17 cellular contexts compared by ENCODE assay signal in genomic region chr2:172120118-172120517, GRCh38. TPM values are rescaled to one million over a fixed set of nuclear protein-coding genes. Genes with fewer than 3 reads are reported as not detected.
DNase-seq lines count a peak whose midpoint lies in the region; ATAC-seq and TF ChIP-seq lines count a peak whose summit lies in the region.
"Had no signal": no experiment of that assay in that cellular context is flagged by ENCODE, and none has a peak within 500 bp of the region (broad histone marks: within the 10 kb centered on the region; RNA-seq: fewer than 3 reads in every experiment).

No MANE protein-coding gene starts in this region.

- H3K9me3 Mint-ChIP-seq in HFFc6 = no peaks in the 10 kb centered on the region
- H3K9me3 Mint-ChIP-seq in activated naive CD4-positive, alpha-beta T cell treated with anti-CD3 and anti-CD28 coated beads, Interleukin-2, amount 50 U/mL, for 72 hours = no peaks in the 10 kb centered on the region
- H3K9me3 Mint-ChIP-seq: IgD-negative memory B cell had no signal

- in situ Hi-C loops in GM23248 (cut with MboI) = loop anchor here (10.0 kb wide), 1 partner anchor 415 kb away; no protein-coding TSS in a partner anchor

- H3F3A ChIP-seq in GM23248 (ENCODE audit: insufficient read depth) = peaks cover 31% of the 10 kb centered on the region

- no peaks in the 10 kb centered on the region for H3K36me3 ChIP-seq in GM23248 (ENCODE audit: low read depth)
- H3K36me3 ChIP-seq: BLaER1 had no signal

- H3K4me2 ChIP-seq in GM23248 (ENCODE audit: unreplicated experiment) = peak overlapping the region; percentile 1
- H3K4me2 ChIP-seq: BLaER1 had no signal

- H3K4me1 Mint-ChIP-seq in HFFc6 (ENCODE audit: low read depth) = peaks cover 27% of the 10 kb centered on the region
- H3K4me1 Mint-ChIP-seq: CD8-positive, alpha-beta memory T cell; H9; IgD-negative memory B cell had no signal

- H3K9ac ChIP-seq in GM23248 = no peak overlapping the region
- H3K9ac ChIP-seq: BLaER1 had no signal

- H3K4me1 ChIP-seq in GM23248 (ENCODE audit: insufficient read depth) = peaks cover 35% of the 10 kb centered on the region
- H3K4me1 ChIP-seq: BLaER1 had no signal

- no peaks in the 10 kb centered on the region for H3K79me2 ChIP-seq in GM23248 (ENCODE audit: insufficient read depth)

- no peak for ATAC-seq in activated naive CD4-positive, alpha-beta T cell treated with anti-CD3 and anti-CD28 coated beads, Interleukin-2, amount 50 U/mL, for 72 hours
- ATAC-seq in GM21786 (IDR thresholded peaks at IDR 0.05; ENCODE audit: unreplicated experiment) = no peak

- H3K36me3 Mint-ChIP-seq in HFFc6 (ENCODE audit: low read depth) = no peaks in the 10 kb centered on the region
- no peaks in the 10 kb centered on the region for H3K36me3 Mint-ChIP-seq in activated naive CD4-positive, alpha-beta T cell treated with anti-CD3 and anti-CD28 coated beads, Interleukin-2, amount 50 U/mL, for 72 hours
- H3K36me3 Mint-ChIP-seq: IgD-negative memory B cell had no signal

- whole genome bisulfite sequencing in GM23248 (ENCODE audit: low coverage in 1 of 2, low lambda C conversion rate in 2 of 2, missing lambda C conversion rate in 2 of 2), 2 experiments = 31 to 36% methylated on average over 2 of the region's 2 CpGs

- no peaks in the 10 kb centered on the region for H3K9me2 ChIP-seq in GM23248 (ENCODE audit: insufficient read depth)

- H3K4me3 Mint-ChIP-seq in HFFc6 = no peak overlapping the region
- H3K4me3 Mint-ChIP-seq: CD8-positive, alpha-beta memory T cell; H9; IgD-negative memory B cell had no signal

- H3K27ac Mint-ChIP-seq in HFFc6 = peak overlapping the region; percentile 22; the same call in 1 of the 2 replicates
- H3K27ac Mint-ChIP-seq in activated naive CD4-positive, alpha-beta T cell treated with anti-CD3 and anti-CD28 coated beads, Interleukin-2, amount 50 U/mL, for 72 hours = no peak overlapping the region
- H3K27ac Mint-ChIP-seq: CD8-positive, alpha-beta memory T cell; H9; IgD-negative memory B cell had no signal

- no peak for TF ChIP-seq CTCF in HFFc6 (IDR thresholded peaks at IDR 0.05)

- no peak overlapping the region for H3K4me3 ChIP-seq in GM23248
- H3K4me3 ChIP-seq: BLaER1 had no signal

- H3K27ac ChIP-seq in GM23248 (0 out of 2 replicates have a peak overlapping the region, but pooled peaks have one; percentile 83), epithelial cell of prostate (peak overlapping the region; percentile 95)
- H3K27ac ChIP-seq: BLaER1, HL-60 had no signal

- DNase-seq in GM23248 = peak; percentile 17
- no peak for DNase-seq in HFFc6
- no peak for DNase-seq in epithelial cell of prostate (ENCODE audit: low read depth, low spot score)
- DNase-seq in activated naive CD4-positive, alpha-beta T cell treated with anti-CD3 and anti-CD28 coated beads, Interleukin-2, amount 50 U/mL, for 72 hours (ENCODE audit: low spot score in 2 of 2) = no peak
- no peak for DNase-seq in activated T-cell treated with anti-CD3 and anti-CD28 coated beads, Interleukin-2, amount 50 U/mL, for 1 hour
- DNase-seq: AML-193; Caco-2; CD8-positive, alpha-beta memory T cell; DMS53; GF-D8; GOT3; H9; KG1 had no signal

- no peaks in the 10 kb centered on the region for H4K20me1 ChIP-seq in GM23248 (ENCODE audit: insufficient read depth)
- H4K20me1 ChIP-seq: BLaER1 had no signal

- H3K27me3 Mint-ChIP-seq in HFFc6 (ENCODE audit: insufficient read depth) = no peaks in the 10 kb centered on the region

- H3K9me3 ChIP-seq in GM23248 (ENCODE audit: low read depth) = no peaks in the 10 kb centered on the region
- H3K9me3 ChIP-seq: BLaER1, Caco-2 had no signal

- H3K27me3 ChIP-seq in GM23248 (replicated peaks; ENCODE audit: insufficient read depth) = no peaks in the 10 kb centered on the region
- H3K27me3 ChIP-seq: BLaER1 had no signal

- H2AFZ ChIP-seq in GM23248 = no peak overlapping the region

RNA-seq across cellular contexts. Expression of gene DLX2, which starts 17.4 kb away (rescaled TPM):
- total RNA-seq in GM23248 (2014; rRNA removed; shearing (Covaris generic)) = 2.8 and 4.7 TPM in 2 replicates
- polyA plus RNA-seq in GM23248 (2016; fragmentation: Nextera tagmentation; extraction: Ambion mirVana) = 6.0 and 6.8 TPM in 2 replicates
- total RNA-seq in HFFc6 (2021; fragmentation: NEBNext Ultra II Directional; extraction: Animal tissue kit (Norgen Biotek cat#: 25700)) = 10 to 100 TPM in 2 of 6 experiments, 1 to 10 TPM in 4; 8.8 to 12.6 (median 9.5) TPM
- not detected for total RNA-seq in activated naive CD4-positive, alpha-beta T cell treated with anti-CD3 and anti-CD28 coated beads, Interleukin-2, amount 50 U/mL, for 72 hours
- total RNA-seq: H9 had no signal
- polyA plus RNA-seq: CD8-positive, alpha-beta memory T cell; IgD-negative memory B cell had no signal

RNA-seq across cellular contexts. Expression of gene DLX1, which starts 34.8 kb away (rescaled TPM):
- 3.3 and 3.8 TPM in 2 replicates for total RNA-seq in GM23248 (2014; rRNA removed; shearing (Covaris generic))
- 7.9 and 9.5 TPM in 2 replicates for polyA plus RNA-seq in GM23248 (2016; fragmentation: Nextera tagmentation; extraction: Ambion mirVana)
- 10 to 100 TPM in 2 of 6 experiments, 1 to 10 TPM in 4; 8.2 to 13.9 (median 9.2) TPM for total RNA-seq in HFFc6 (2021; fragmentation: NEBNext Ultra II Directional; extraction: Animal tissue kit (Norgen Biotek cat#: 25700))
- not detected for total RNA-seq in activated naive CD4-positive, alpha-beta T cell treated with anti-CD3 and anti-CD28 coated beads, Interleukin-2, amount 50 U/mL, for 72 hours
- total RNA-seq: CD8-positive, alpha-beta memory T cell; H9 had no signal
- polyA plus RNA-seq: CD8-positive, alpha-beta memory T cell; IgD-negative memory B cell had no signal
